ENCODE assay signal across 7 cellular contexts in genomic region chr10:105026566-105026965, GRCh38.
"Had no signal": no experiment of that assay in that cellular context is flagged by ENCODE, and none has a peak within 500 bp of the region (broad histone marks: within the 10 kb centered on the region; RNA-seq: fewer than 3 reads in every experiment).

No MANE protein-coding gene starts in this region.

- FAIRE-seq: HTR-8/SVneo, K562 had no signal

- ATAC-seq: K562 had no signal

- H3K4me3 ChIP-seq: K562 had no signal

- H3K4me2 ChIP-seq: KMS-11 had no signal

- H3K27ac ChIP-seq: HL-60, KMS-11 had no signal

- DNase-seq: IMR-90, KBM-7, KG1 had no signal

- H3K9ac ChIP-seq: KMS-11 had no signal
